ENCODE assay signal across 17 cellular contexts in the genomic region with DNA sequence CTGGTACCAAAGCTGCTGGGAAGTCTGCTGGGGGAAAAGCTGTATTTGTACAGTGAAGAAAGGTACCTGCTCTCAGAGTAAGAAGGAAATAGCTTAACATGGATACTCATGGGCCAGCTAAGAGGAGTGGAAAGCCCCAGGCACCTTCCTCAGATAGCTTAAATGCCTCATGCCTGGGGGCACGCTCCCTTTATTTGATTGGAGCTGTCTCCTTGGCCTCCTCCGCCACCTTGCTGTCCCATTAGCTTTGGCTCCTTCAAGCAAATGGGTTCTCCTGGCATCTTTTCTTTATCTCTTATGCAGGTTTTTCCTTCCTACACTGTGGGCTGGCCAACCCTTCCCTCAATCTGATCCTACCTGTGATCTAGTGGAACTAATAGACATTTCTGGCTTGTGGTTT.
"Had no signal": no experiment of that assay in that cellular context is flagged by ENCODE, and none has a peak within 500 bp of the region (broad histone marks: within the 10 kb centered on the region; RNA-seq: fewer than 3 reads in every experiment).

No MANE protein-coding gene starts in this region.

- H3K27me3 Mint-ChIP-seq: progenitor cell of endocrine pancreas had no signal

- H3K4me3 Mint-ChIP-seq: immature natural killer cell; naive thymus-derived CD4-positive, alpha-beta T cell; natural killer cell treated with Interleukin-12 subunit alpha and Interleukin-12 subunit beta and Interleukin-15 and Interleukin-18, amount 100 ng/mL, for 72 hours; stimulated activated memory B cell treated with anti-CD40 and anti-IgM and Interleukin-4, amounts not matched to agents 10 μg/mL and 1 μg/mL and 100 μg/mL, for 72 hours; stimulated activated naive CD8-positive, alpha-beta T cell treated with anti-CD3 and anti-CD28 coated beads, Interleukin-15, amount 100 ng/mL, for 72 hours had no signal

- H3K27ac Mint-ChIP-seq: immature natural killer cell; naive thymus-derived CD4-positive, alpha-beta T cell; natural killer cell treated with Interleukin-12 subunit alpha and Interleukin-12 subunit beta and Interleukin-15 and Interleukin-18, amount 100 ng/mL, for 72 hours; progenitor cell of endocrine pancreas; stimulated activated memory B cell treated with anti-CD40 and anti-IgM and Interleukin-4, amounts not matched to agents 10 μg/mL and 1 μg/mL and 100 μg/mL, for 72 hours; stimulated activated naive CD8-positive, alpha-beta T cell treated with anti-CD3 and anti-CD28 coated beads, Interleukin-15, amount 100 ng/mL, for 72 hours had no signal

- H3K36me3 Mint-ChIP-seq: immature natural killer cell; naive thymus-derived CD4-positive, alpha-beta T cell; natural killer cell treated with Interleukin-12 subunit alpha and Interleukin-12 subunit beta and Interleukin-15 and Interleukin-18, amount 100 ng/mL, for 72 hours; stimulated activated memory B cell treated with anti-CD40 and anti-IgM and Interleukin-4, amounts not matched to agents 10 μg/mL and 1 μg/mL and 100 μg/mL, for 72 hours had no signal

- DNase-seq: hippocampal formation; immature natural killer cell; left ventricle myocardium inferior; midbrain; mucosa of descending colon; naive thymus-derived CD4-positive, alpha-beta T cell; ovary; stimulated activated CD4-positive, alpha-beta T cell treated with anti-CD3 and anti-CD28 coated beads, Interleukin-1b, Interleukin-23, amount 100 ng/mL, for 48 hours; stimulated activated CD4-positive, alpha-beta T cell treated with anti-CD3 and anti-CD28 coated beads, Interleukin-2, amount 100 ng/mL, for 48 hours; stimulated activated CD4-positive, alpha-beta T cell treated with anti-CD3 and anti-CD28 coated beads, Interleukin-4, amount 100 ng/mL, for 4 hours; stimulated activated CD8-positive, alpha-beta memory T cell treated with anti-CD3 and anti-CD28 coated beads, Interleukin-4, amount 100 ng/mL, for 48 hours; stimulated activated naive CD4-positive, alpha-beta T cell treated with Interleukin-2 at 50 U/mL for 16 hours; stimulated activated naive CD8-positive, alpha-beta T cell treated with anti-CD3 and anti-CD28 coated beads, Interleukin-15, amount 100 ng/mL, for 72 hours; upper lobe of left lung had no signal

- H3K4me1 Mint-ChIP-seq: immature natural killer cell; stimulated activated memory B cell treated with anti-CD40 and anti-IgM and Interleukin-4, amounts not matched to agents 10 μg/mL and 1 μg/mL and 100 μg/mL, for 72 hours; stimulated activated naive CD8-positive, alpha-beta T cell treated with anti-CD3 and anti-CD28 coated beads, Interleukin-15, amount 100 ng/mL, for 72 hours had no signal

- H3K9me3 Mint-ChIP-seq: naive thymus-derived CD4-positive, alpha-beta T cell; natural killer cell treated with Interleukin-12 subunit alpha and Interleukin-12 subunit beta and Interleukin-15 and Interleukin-18, amount 100 ng/mL, for 72 hours; stimulated activated memory B cell treated with anti-CD40 and anti-IgM and Interleukin-4, amounts not matched to agents 10 μg/mL and 1 μg/mL and 100 μg/mL, for 72 hours; stimulated activated naive CD8-positive, alpha-beta T cell treated with anti-CD3 and anti-CD28 coated beads, Interleukin-15, amount 100 ng/mL, for 72 hours had no signal

- ATAC-seq: mucosa of descending colon; naive thymus-derived CD4-positive, alpha-beta T cell had no signal
